In the genomic region with DNA sequence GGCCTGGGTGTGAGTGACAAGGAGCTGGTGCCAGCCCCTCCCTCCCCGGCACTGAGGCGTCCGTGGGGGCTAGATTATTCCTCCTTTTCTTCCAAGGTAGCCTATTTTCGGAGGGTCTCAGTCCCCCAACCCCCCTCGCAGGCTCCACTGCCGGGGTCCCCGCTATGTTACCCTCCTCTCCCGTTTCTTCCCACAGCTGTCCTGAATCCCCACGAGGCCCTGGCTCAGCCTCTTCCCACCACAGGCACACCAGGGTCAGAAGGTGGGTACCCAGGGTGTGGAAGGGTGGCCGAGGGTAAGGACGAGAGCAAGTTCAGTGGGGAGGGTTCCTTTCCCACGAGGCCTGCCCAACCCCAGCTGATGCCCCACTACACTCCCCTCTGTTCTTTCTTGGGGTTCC, we compare ENCODE assay signal across 9 cellular contexts. TPM values are rescaled to one million over a fixed set of nuclear protein-coding genes. Genes with fewer than 3 reads are reported as not detected.
A peak's percentile ranks its signal among the peaks of the same experiment; 100 is the strongest.
DNase-seq lines count a peak whose midpoint lies in the region; ATAC-seq and TF ChIP-seq lines count a peak whose summit lies in the region.
"Had no signal": no experiment of that assay in that cellular context is flagged by ENCODE, and none has a peak within 500 bp of the region (broad histone marks: within the 10 kb centered on the region; RNA-seq: fewer than 3 reads in every experiment).

No MANE protein-coding gene starts in this region.

- peak overlapping the region; percentile 89 for H3K4me2 ChIP-seq in mammary epithelial cell (ENCODE audit: insufficient read depth, low read depth, low read length)

- no peak for ATAC-seq in lower lobe of right lung
- ATAC-seq in esophagus mucosa, result no peak
- ATAC-seq in GM19463 (IDR thresholded peaks at IDR 0.05; ENCODE audit: unreplicated experiment), result no peak
- no peak for ATAC-seq in HG02623 (IDR thresholded peaks at IDR 0.05; ENCODE audit: unreplicated experiment)

- dilution Hi-C loops in mammary epithelial cell (cut with HindIII; ENCODE audit: low sequenced_read_pairs), result no loop called here

- peak overlapping the region; percentile 74 for H2AFZ ChIP-seq in mammary epithelial cell (ENCODE audit: low read depth, low read length)

- BruUV-seq in mammary epithelial cell (replicated peaks; lab: Mats Ljungman, UMichigan), result no TSS peak

- H3K9ac ChIP-seq in HUES48 (ENCODE audit: low read depth, low read length) (no peak overlapping the region), mammary epithelial cell (ENCODE audit: insufficient read depth, low read length) (no peak overlapping the region), stomach smooth muscle (ENCODE audit: low read length in 2 of 2) (peak overlapping the region; percentile 21 to 53)

- H3K36me3 ChIP-seq in HUES48 (ENCODE audit: control insufficient read depth, insufficient read depth, low read length) (no peaks in the 10 kb centered on the region), mammary epithelial cell (ENCODE audit: insufficient read depth, low read length) (no peaks in the 10 kb centered on the region), lower lobe of right lung (no peaks in the 10 kb centered on the region), stomach smooth muscle (ENCODE audit: control insufficient read depth in 2 of 2, insufficient read depth in 2 of 2, low read length in 2 of 2) (no peaks in the 10 kb centered on the region)
- H3K36me3 ChIP-seq: neutrophil had no signal

- H4K20me1 ChIP-seq in mammary epithelial cell (ENCODE audit: insufficient read depth, low read length), result no peaks in the 10 kb centered on the region

- H3K4me1 ChIP-seq in HUES48 (ENCODE audit: control insufficient read depth, insufficient read depth, low read length) (peaks cover 10% of the 10 kb centered on the region), mammary epithelial cell (ENCODE audit: insufficient read depth, low read length) (peaks cover 10% of the 10 kb centered on the region), lower lobe of right lung (peaks cover 19% of the 10 kb centered on the region), stomach smooth muscle (ENCODE audit: control insufficient read depth, insufficient read depth, low read length) (peaks cover 24% of the 10 kb centered on the region)

- in situ Hi-C loops in mammary epithelial cell (cut with MboI; ENCODE audit: low sequenced_read_pairs in 2 of 2), result no loop called here

- H3K9me3 ChIP-seq in HUES48 (ENCODE audit: control insufficient read depth, insufficient read depth, low read length), result no peaks in the 10 kb centered on the region
- H3K9me3 ChIP-seq in mammary epithelial cell (replicated peaks; ENCODE audit: insufficient read depth, low read length), result no peaks in the 10 kb centered on the region
- H3K9me3 ChIP-seq in lower lobe of right lung, result no peaks in the 10 kb centered on the region
- no peaks in the 10 kb centered on the region for H3K9me3 ChIP-seq in stomach smooth muscle (ENCODE audit: control insufficient read depth in 2 of 2, low read length in 2 of 2)
- H3K9me3 ChIP-seq: neutrophil had no signal

- intact Hi-C loops in mammary epithelial cell (cut with micrococcal nuclease), result no loop called here
- intact Hi-C loops in lower lobe of right lung (cut with DNase I), result loop anchor here (5.0 kb wide), 1 partner anchor 39 kb away; no protein-coding TSS in a partner anchor

- H3K27ac ChIP-seq in HUES48 (ENCODE audit: low read depth, low read length) (no peak overlapping the region), mammary epithelial cell (ENCODE audit: insufficient read depth, low read depth, low read length) (no peak overlapping the region), lower lobe of right lung (peak overlapping the region; percentile 83), stomach smooth muscle (ENCODE audit: low read length) (peak overlapping the region; percentile 31)
- H3K27ac ChIP-seq: neutrophil had no signal

- DNase-seq in mammary epithelial cell (no peak), lower lobe of right lung (no peak), T1000 (lab: John Stamatoyannopoulos, UW) (no peak)

- H3K79me2 ChIP-seq in mammary epithelial cell (ENCODE audit: insufficient read depth, low read length), result no peaks in the 10 kb centered on the region

- WGBS in mammary epithelial cell (ENCODE audit: low coverage, missing lambda C conversion rate), result 40% methylated on average over 3 of the region's 12 CpGs

- H3K27me3 ChIP-seq in HUES48 (ENCODE audit: control insufficient read depth, insufficient read depth, low read length) (peaks cover 30% of the 10 kb centered on the region), mammary epithelial cell (ENCODE audit: insufficient read depth, low read length) (peaks cover 17% of the 10 kb centered on the region), lower lobe of right lung (ENCODE audit: low read depth) (peaks cover 15% of the 10 kb centered on the region), stomach smooth muscle (ENCODE audit: control insufficient read depth in 1 of 2, insufficient read depth in 2 of 2, low read length in 2 of 2) (peaks cover 13 to 21% of the 10 kb centered on the region in 2 donors)

- CTCF ChIA-PET in mammary epithelial cell (lab: Charles Lee; ENCODE audit: low non-redundant PET), result no interaction called here

- peak overlapping the region; percentile 70; the same call in 1 of the 2 replicates for H3K4me3 ChIP-seq in HUES48 (ENCODE audit: low read depth, low read length)
- peak overlapping the region; percentile 25 to 33 (median 31) for H3K4me3 ChIP-seq in mammary epithelial cell (replicated peaks in 1 of 3; ENCODE audit: insufficient read depth in 1 of 3, low read depth in 2 of 3, low read length in 3 of 3)
- H3K4me3 ChIP-seq in lower lobe of right lung, result peak overlapping the region; percentile 68
- H3K4me3 ChIP-seq in stomach smooth muscle (ENCODE audit: low read length in 2 of 2), result peak overlapping the region; percentile 49 to 69

- TF ChIP-seq CTCF in mammary epithelial cell (conservative IDR thresholded peaks at IDR 0.05 in 1 of 2, IDR thresholded peaks at IDR 0.05 in 1 of 2; ENCODE audit: extremely low read depth in 1 of 2, insufficient read depth in 1 of 2, low read depth in 1 of 2, low read length in 2 of 2), result no peak
- no peak for TF ChIP-seq CTCF in lower lobe of right lung (IDR thresholded peaks at IDR 0.05)

RNA-seq across cellular contexts. Expression of a gene that starts 0.6 kb away (rescaled TPM):
- not detected for total RNA-seq in mammary epithelial cell
- 0.08 TPM for polyA plus RNA-seq in mammary epithelial cell
- polyA minus RNA-seq in mammary epithelial cell, result not detected
- 127 TPM for total RNA-seq in lower lobe of right lung
- total RNA-seq in esophagus mucosa, result 4.5 TPM

RNA-seq across cellular contexts. Expression of a gene that starts 11.6 kb away (rescaled TPM):
- total RNA-seq in mammary epithelial cell (10 to 100 TPM; 58.0 to 83.6 TPM), lower lobe of right lung (42.1 TPM), esophagus mucosa (70.9 TPM)
- 134 TPM for polyA plus RNA-seq in mammary epithelial cell
- 98.6 TPM for polyA minus RNA-seq in mammary epithelial cell

RNA-seq across cellular contexts. Expression of a gene that starts 16.8 kb away (rescaled TPM):
- 10 to 100 TPM; 17.8 to 21.3 TPM for total RNA-seq in mammary epithelial cell
- 11.2 TPM for polyA plus RNA-seq in mammary epithelial cell
- 1.2 TPM for polyA minus RNA-seq in mammary epithelial cell
- total RNA-seq in lower lobe of right lung, result 56.2 TPM
- 14.4 TPM for total RNA-seq in esophagus mucosa

RNA-seq across cellular contexts. Expression of a gene that starts 18.8 kb away (rescaled TPM):
- total RNA-seq in mammary epithelial cell (under 1 TPM in 1 of 2 donors, not detected in 1; 0.75 TPM), lower lobe of right lung (0.47 TPM), esophagus mucosa (0.40 TPM)
- polyA plus RNA-seq in mammary epithelial cell, result 0.11 TPM
- polyA minus RNA-seq in mammary epithelial cell, result not detected

RNA-seq across cellular contexts. Expression of a gene that starts 36.9 kb away (rescaled TPM):
- total RNA-seq in mammary epithelial cell (10 to 100 TPM; 31.5 to 49.1 TPM), lower lobe of right lung (54.5 TPM), esophagus mucosa (104 TPM)
- polyA plus RNA-seq in mammary epithelial cell, result 96.7 TPM
- polyA minus RNA-seq in mammary epithelial cell, result 107 TPM

Comparison
In these comparisons a context has a peak if more than half of its experiments do, and no peak if none do; other contexts are left out.
1. H3K27ac ChIP-seq: peak in lower lobe of right lung (single experiment) and stomach smooth muscle (single experiment); none in HUES48 (single experiment) and mammary epithelial cell (single experiment).
2. H3K9ac ChIP-seq: peak in stomach smooth muscle (2 of 2); none in HUES48 (single experiment) and mammary epithelial cell (single experiment).
3. RNA of a gene that starts 0.6 kb away (total RNA-seq): 127 TPM in lower lobe of right lung (single experiment); 4.5 TPM in esophagus mucosa (single experiment) and not detected in mammary epithelial cell; every median in the first group is over 10 times any median in the second.
4. Peak in every context shown above with its lines, with median percentiles within 50 percentile points of each other: H3K4me3 ChIP-seq.